1 cellular context compared by ENCODE assay signal in the genomic region with DNA sequence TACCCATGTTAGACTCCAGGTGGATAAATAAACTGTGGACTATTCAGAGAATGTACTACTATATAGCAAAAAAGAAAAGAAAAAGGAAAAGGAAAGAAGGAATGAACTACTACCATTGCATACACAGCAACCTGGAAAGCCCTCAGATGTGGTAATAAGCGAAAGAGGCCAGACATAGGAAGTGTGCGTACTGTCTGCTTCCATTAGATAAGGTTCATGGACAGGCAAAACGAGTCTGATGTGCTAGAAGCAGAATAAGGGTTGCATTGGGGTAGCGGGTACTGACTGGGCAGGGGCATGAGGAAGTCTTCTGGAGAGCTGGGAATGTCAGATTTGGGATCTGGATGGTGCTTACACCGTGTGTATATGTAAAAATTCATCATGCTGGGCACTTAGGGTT.
A peak's percentile ranks its signal among the peaks of the same experiment; 100 is the strongest.
TF ChIP-seq lines count a peak whose summit lies in the region.

No MANE protein-coding gene starts in this region.

TF ChIP-seq in K562, 482 proteins besides CTCF, POLR2A, EP300 and RAD21 (continues in another document):
- TF ChIP-seq MTA2 (IDR thresholded peaks at IDR 0.05; ENCODE audit: low read depth): peak; percentile 78
- TF ChIP-seq, protein P1, sequence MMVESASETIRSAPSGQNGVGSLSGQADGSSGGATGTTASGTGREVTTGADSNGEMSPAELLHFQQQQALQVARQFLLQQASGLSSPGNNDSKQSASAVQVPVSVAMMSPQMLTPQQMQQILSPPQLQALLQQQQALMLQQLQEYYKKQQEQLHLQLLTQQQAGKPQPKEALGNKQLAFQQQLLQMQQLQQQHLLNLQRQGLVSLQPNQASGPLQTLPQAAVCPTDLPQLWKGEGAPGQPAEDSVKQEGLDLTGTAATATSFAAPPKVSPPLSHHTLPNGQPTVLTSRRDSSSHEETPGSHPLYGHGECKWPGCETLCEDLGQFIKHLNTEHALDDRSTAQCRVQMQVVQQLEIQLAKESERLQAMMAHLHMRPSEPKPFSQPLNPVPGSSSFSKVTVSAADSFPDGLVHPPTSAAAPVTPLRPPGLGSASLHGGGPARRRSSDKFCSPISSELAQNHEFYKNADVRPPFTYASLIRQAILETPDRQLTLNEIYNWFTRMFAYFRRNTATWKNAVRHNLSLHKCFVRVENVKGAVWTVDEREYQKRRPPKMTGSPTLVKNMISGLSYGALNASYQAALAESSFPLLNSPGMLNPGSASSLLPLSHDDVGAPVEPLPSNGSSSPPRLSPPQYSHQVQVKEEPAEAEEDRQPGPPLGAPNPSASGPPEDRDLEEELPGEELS (CRISPR knock-in tag; IDR thresholded peaks at IDR 0.05; ENCODE audit: borderline replicate concordance): no peak
- no peak for TF ChIP-seq ZNF146 (CRISPR knock-in tag; IDR thresholded peaks at IDR 0.05; ENCODE audit: unreplicated experiment)
- TF ChIP-seq RBBP5 (IDR thresholded peaks at IDR 0.05; ENCODE audit: borderline replicate concordance, insufficient read depth, low read length, poor library complexity, severe bottlenecking): no peak
- peak; percentile 79 for TF ChIP-seq BHLHE40 (IDR thresholded peaks at IDR 0.05; ENCODE audit: low read length)
- peak; percentile 19 to 50; a peak in 3 of 4 replicates for TF ChIP-seq TRIM24 (IDR thresholded peaks at IDR 0.05)
- peak; percentile 81 for TF ChIP-seq CEBPB (tag; IDR thresholded peaks at IDR 0.05)
- TF ChIP-seq ATF1 (CRISPR knock-in tag; IDR thresholded peaks at IDR 0.05): no peak
- peak; percentile 23; the same call in 1 of the 2 replicates for TF ChIP-seq ATF1 (tag; IDR thresholded peaks at IDR 0.05)
- no peak for TF ChIP-seq RBM15 (IDR thresholded peaks at IDR 0.05; ENCODE audit: insufficient read depth, low read length)
- TF ChIP-seq BACH1 (tag; IDR thresholded peaks at IDR 0.05): no peak
- TF ChIP-seq ZNF444 (CRISPR knock-in tag; IDR thresholded peaks at IDR 0.05): no peak
- TF ChIP-seq ZFP30 (CRISPR knock-in tag; IDR thresholded peaks at IDR 0.05; ENCODE audit: borderline replicate concordance): no peak
- TF ChIP-seq CBX3 (IDR thresholded peaks at IDR 0.05; ENCODE audit: borderline replicate concordance in 1 of 2, low read length in 2 of 2): no peak
- TF ChIP-seq ETV1 (tag; conservative IDR thresholded peaks at IDR 0.05; ENCODE audit: low read depth): peak; percentile 82
- TF ChIP-seq CREBBP (IDR thresholded peaks at IDR 0.05; ENCODE audit: low read depth, low read length): no peak
- TF ChIP-seq ZNF311 (CRISPR knock-in tag; IDR thresholded peaks at IDR 0.05): no peak
- peak; percentile 92 for TF ChIP-seq ARID1B (IDR thresholded peaks at IDR 0.05)
- TF ChIP-seq, protein P2, sequence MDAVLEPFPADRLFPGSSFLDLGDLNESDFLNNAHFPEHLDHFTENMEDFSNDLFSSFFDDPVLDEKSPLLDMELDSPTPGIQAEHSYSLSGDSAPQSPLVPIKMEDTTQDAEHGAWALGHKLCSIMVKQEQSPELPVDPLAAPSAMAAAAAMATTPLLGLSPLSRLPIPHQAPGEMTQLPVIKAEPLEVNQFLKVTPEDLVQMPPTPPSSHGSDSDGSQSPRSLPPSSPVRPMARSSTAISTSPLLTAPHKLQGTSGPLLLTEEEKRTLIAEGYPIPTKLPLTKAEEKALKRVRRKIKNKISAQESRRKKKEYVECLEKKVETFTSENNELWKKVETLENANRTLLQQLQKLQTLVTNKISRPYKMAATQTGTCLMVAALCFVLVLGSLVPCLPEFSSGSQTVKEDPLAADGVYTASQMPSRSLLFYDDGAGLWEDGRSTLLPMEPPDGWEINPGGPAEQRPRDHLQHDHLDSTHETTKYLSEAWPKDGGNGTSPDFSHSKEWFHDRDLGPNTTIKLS (IDR thresholded peaks at IDR 0.05; ENCODE audit: borderline replicate concordance, low read depth): no peak
- 0 out of 2 replicates have a peak, but pooled peaks have one; percentile 4 for TF ChIP-seq ELF4 (CRISPR knock-in tag; IDR thresholded peaks at IDR 0.05)
- TF ChIP-seq ZNF79 (CRISPR knock-in tag; IDR thresholded peaks at IDR 0.05; ENCODE audit: low read depth): no peak
- TF ChIP-seq ETV5 (CRISPR knock-in tag; IDR thresholded peaks at IDR 0.05; ENCODE audit: low read depth): no peak
- no peak for TF ChIP-seq POLR2G (IDR thresholded peaks at IDR 0.05; ENCODE audit: low read depth, low read length)
- no peak for TF ChIP-seq TFAM (CRISPR knock-in tag; conservative IDR thresholded peaks at IDR 0.05)
- TF ChIP-seq KDM1A (IDR thresholded peaks at IDR 0.05): 0 out of 4 replicates have a peak, but pooled peaks of 1 of the 2 experiments have one; percentile 18
- TF ChIP-seq, protein P3, sequence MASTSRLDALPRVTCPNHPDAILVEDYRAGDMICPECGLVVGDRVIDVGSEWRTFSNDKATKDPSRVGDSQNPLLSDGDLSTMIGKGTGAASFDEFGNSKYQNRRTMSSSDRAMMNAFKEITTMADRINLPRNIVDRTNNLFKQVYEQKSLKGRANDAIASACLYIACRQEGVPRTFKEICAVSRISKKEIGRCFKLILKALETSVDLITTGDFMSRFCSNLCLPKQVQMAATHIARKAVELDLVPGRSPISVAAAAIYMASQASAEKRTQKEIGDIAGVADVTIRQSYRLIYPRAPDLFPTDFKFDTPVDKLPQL (IDR thresholded peaks at IDR 0.05; ENCODE audit: extremely low read depth, insufficient read length): no peak
- no peak for TF ChIP-seq ZNF175 (CRISPR knock-in tag; IDR thresholded peaks at IDR 0.05; ENCODE audit: low read depth)
- no peak for TF ChIP-seq DMBX1 (CRISPR knock-in tag; IDR thresholded peaks at IDR 0.05; ENCODE audit: borderline replicate concordance)
- no peak for TF ChIP-seq ZNF764 (CRISPR knock-in tag; IDR thresholded peaks at IDR 0.05; ENCODE audit: low read depth)
- TF ChIP-seq TCF3 (CRISPR knock-in tag; IDR thresholded peaks at IDR 0.05): peak; percentile 88
- TF ChIP-seq MBD2 (IDR thresholded peaks at IDR 0.05; ENCODE audit: borderline replicate concordance, low read depth): no peak
- TF ChIP-seq ZNF561 (CRISPR knock-in tag; conservative IDR thresholded peaks at IDR 0.05): no peak
- peak; percentile 68 for TF ChIP-seq HDAC3 (IDR thresholded peaks at IDR 0.05; ENCODE audit: borderline replicate concordance, partially characterized antibody)
- TF ChIP-seq ZNF324 (CRISPR knock-in tag; IDR thresholded peaks at IDR 0.05): no peak
- TF ChIP-seq PRPF4 (IDR thresholded peaks at IDR 0.05; ENCODE audit: insufficient read depth, low read depth, low read length, poor library complexity, severe bottlenecking): no peak
- peak; percentile 78 for TF ChIP-seq CXXC5 (CRISPR knock-in tag; IDR thresholded peaks at IDR 0.05)
- no peak for TF ChIP-seq ZNF224 (CRISPR knock-in tag; IDR thresholded peaks at IDR 0.05)
- no peak for TF ChIP-seq KDM2B (CRISPR knock-in tag; IDR thresholded peaks at IDR 0.05)
- TF ChIP-seq ZNF644 (tag; IDR thresholded peaks at IDR 0.05; ENCODE audit: low read depth): 0 out of 2 replicates have a peak, but pooled peaks have one; percentile 37
- no peak for TF ChIP-seq SNIP1 (IDR thresholded peaks at IDR 0.05; ENCODE audit: low read depth)
- TF ChIP-seq TCF7L2 (IDR thresholded peaks at IDR 0.05; ENCODE audit: low read depth, low read length): no peak
- no peak for TF ChIP-seq LCOR (CRISPR knock-in tag; IDR thresholded peaks at IDR 0.05)
- no peak for TF ChIP-seq MIER1 (IDR thresholded peaks at IDR 0.05; ENCODE audit: low read depth)
- TF ChIP-seq FOXP1 (CRISPR knock-in tag; IDR thresholded peaks at IDR 0.05): no peak
- no peak for TF ChIP-seq ZZZ3 (IDR thresholded peaks at IDR 0.05)
- TF ChIP-seq CSDE1 (IDR thresholded peaks at IDR 0.05): no peak
- TF ChIP-seq SMARCB1 (IDR thresholded peaks at IDR 0.05; ENCODE audit: insufficient read length, low read depth): no peak
- TF ChIP-seq SIRT6 (IDR thresholded peaks at IDR 0.05; ENCODE audit: low read depth, low read length): no peak
- 0 out of 2 replicates have a peak, but pooled peaks have one; percentile 27 for TF ChIP-seq ZNF134 (CRISPR knock-in tag; conservative IDR thresholded peaks at IDR 0.05)
- TF ChIP-seq, protein P4, sequence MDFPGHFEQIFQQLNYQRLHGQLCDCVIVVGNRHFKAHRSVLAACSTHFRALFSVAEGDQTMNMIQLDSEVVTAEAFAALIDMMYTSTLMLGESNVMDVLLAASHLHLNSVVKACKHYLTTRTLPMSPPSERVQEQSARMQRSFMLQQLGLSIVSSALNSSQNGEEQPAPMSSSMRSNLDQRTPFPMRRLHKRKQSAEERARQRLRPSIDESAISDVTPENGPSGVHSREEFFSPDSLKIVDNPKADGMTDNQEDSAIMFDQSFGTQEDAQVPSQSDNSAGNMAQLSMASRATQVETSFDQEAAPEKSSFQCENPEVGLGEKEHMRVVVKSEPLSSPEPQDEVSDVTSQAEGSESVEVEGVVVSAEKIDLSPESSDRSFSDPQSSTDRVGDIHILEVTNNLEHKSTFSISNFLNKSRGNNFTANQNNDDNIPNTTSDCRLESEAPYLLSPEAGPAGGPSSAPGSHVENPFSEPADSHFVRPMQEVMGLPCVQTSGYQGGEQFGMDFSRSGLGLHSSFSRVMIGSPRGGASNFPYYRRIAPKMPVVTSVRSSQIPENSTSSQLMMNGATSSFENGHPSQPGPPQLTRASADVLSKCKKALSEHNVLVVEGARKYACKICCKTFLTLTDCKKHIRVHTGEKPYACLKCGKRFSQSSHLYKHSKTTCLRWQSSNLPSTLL (IDR thresholded peaks at IDR 0.05): no peak
- TF ChIP-seq DPF2 (IDR thresholded peaks at IDR 0.05): peak; percentile 91
- TF ChIP-seq CBFA2T2 (conservative IDR thresholded peaks at IDR 0.05): peak; percentile 69
- TF ChIP-seq PHF21A (IDR thresholded peaks at IDR 0.05; ENCODE audit: borderline replicate concordance, low read depth): no peak
- no peak for TF ChIP-seq NR2C2 (CRISPR knock-in tag; IDR thresholded peaks at IDR 0.05)
- no peak for TF ChIP-seq NR2C2 (tag; IDR thresholded peaks at IDR 0.05)
- TF ChIP-seq FUS (optimal IDR thresholded peaks at IDR 0.05; ENCODE audit: low read depth, low read length): no peak
- TF ChIP-seq E2F3 (CRISPR knock-in tag; IDR thresholded peaks at IDR 0.05): no peak
- TF ChIP-seq, protein P5, sequence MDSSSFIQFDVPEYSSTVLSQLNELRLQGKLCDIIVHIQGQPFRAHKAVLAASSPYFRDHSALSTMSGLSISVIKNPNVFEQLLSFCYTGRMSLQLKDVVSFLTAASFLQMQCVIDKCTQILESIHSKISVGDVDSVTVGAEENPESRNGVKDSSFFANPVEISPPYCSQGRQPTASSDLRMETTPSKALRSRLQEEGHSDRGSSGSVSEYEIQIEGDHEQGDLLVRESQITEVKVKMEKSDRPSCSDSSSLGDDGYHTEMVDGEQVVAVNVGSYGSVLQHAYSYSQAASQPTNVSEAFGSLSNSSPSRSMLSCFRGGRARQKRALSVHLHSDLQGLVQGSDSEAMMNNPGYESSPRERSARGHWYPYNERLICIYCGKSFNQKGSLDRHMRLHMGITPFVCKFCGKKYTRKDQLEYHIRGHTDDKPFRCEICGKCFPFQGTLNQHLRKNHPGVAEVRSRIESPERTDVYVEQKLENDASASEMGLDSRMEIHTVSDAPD (CRISPR knock-in tag; IDR thresholded peaks at IDR 0.05): no peak
- no peak for TF ChIP-seq SAFB (IDR thresholded peaks at IDR 0.05; ENCODE audit: borderline replicate concordance, low read depth, low read length)
- peak; percentile 43 for TF ChIP-seq GATA2 (CRISPR knock-in tag; IDR thresholded peaks at IDR 0.05)
- TF ChIP-seq PML (IDR thresholded peaks at IDR 0.05; ENCODE audit: low read length): 0 out of 2 replicates have a peak, but pooled peaks have one; percentile 35
- TF ChIP-seq CHCHD3 (CRISPR knock-in tag; IDR thresholded peaks at IDR 0.05): no peak
- TF ChIP-seq NCOA1 (IDR thresholded peaks at IDR 0.05; ENCODE audit: low read depth): no peak; the same call in 1 of the 2 replicates
- TF ChIP-seq MEF2A (IDR thresholded peaks at IDR 0.05; ENCODE audit: control insufficient read depth, low read depth, low read length): no peak
- TF ChIP-seq BRD4 (IDR thresholded peaks at IDR 0.05): no peak
- TF ChIP-seq NFIX (CRISPR knock-in tag; IDR thresholded peaks at IDR 0.05; ENCODE audit: low read depth): no peak
- TF ChIP-seq RHOXF2B (CRISPR knock-in tag; conservative IDR thresholded peaks at IDR 0.05): no peak
- TF ChIP-seq SMARCA4 (IDR thresholded peaks at IDR 0.05): peak; percentile 82; the same call in 1 of the 2 replicates
- TF ChIP-seq, protein P6, sequence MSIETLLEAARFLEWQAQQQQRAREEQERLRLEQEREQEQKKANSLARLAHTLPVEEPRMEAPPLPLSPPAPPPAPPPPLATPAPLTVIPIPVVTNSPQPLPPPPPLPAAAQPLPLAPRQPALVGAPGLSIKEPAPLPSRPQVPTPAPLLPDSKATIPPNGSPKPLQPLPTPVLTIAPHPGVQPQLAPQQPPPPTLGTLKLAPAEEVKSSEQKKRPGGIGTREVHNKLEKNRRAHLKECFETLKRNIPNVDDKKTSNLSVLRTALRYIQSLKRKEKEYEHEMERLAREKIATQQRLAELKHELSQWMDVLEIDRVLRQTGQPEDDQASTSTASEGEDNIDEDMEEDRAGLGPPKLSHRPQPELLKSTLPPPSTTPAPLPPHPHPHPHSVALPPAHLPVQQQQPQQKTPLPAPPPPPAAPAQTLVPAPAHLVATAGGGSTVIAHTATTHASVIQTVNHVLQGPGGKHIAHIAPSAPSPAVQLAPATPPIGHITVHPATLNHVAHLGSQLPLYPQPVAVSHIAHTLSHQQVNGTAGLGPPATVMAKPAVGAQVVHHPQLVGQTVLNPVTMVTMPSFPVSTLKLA (conservative IDR thresholded peaks at IDR 0.05): 0 out of 4 replicates have a peak, but pooled peaks of 1 of the 2 experiments have one; percentile 24
- peak; percentile 79 for TF ChIP-seq TEAD4 (IDR thresholded peaks at IDR 0.05; ENCODE audit: low read length)
- TF ChIP-seq TEAD4 (CRISPR knock-in tag; IDR thresholded peaks at IDR 0.05; ENCODE audit: borderline replicate concordance): no peak
- TF ChIP-seq, protein P7, sequence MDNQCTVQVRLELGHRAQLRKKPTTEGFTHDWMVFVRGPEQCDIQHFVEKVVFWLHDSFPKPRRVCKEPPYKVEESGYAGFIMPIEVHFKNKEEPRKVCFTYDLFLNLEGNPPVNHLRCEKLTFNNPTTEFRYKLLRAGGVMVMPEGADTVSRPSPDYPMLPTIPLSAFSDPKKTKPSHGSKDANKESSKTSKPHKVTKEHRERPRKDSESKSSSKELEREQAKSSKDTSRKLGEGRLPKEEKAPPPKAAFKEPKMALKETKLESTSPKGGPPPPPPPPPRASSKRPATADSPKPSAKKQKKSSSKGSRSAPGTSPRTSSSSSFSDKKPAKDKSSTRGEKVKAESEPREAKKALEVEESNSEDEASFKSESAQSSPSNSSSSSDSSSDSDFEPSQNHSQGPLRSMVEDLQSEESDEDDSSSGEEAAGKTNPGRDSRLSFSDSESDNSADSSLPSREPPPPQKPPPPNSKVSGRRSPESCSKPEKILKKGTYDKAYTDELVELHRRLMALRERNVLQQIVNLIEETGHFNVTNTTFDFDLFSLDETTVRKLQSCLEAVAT (IDR thresholded peaks at IDR 0.05): no peak
- TF ChIP-seq ZNF217 (CRISPR knock-in tag; IDR thresholded peaks at IDR 0.05): no peak
